ENCODE assay signal across 29 cellular contexts in the genomic region with DNA sequence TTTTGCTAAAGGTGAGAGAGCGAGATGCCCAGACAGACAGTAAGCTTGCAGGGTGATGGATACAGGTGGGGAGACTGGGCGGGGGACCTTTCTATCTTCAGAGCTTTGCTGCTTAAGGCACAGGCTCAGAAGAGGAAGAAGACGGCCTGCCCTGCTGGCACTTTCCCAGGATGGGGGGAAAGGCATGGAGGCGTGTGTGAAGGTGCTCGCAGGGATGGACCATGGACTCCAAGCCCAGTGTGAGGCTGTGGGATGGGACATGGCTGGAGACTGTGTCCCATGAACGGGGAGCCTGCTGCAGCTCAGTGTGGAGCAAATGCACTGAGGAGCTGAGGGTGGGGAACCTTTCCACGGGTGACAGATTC.
"Had no signal": no experiment of that assay in that cellular context is flagged by ENCODE, and none has a peak within 500 bp of the region (broad histone marks: within the 10 kb centered on the region; RNA-seq: fewer than 3 reads in every experiment).

No MANE protein-coding gene starts in this region.

- H3K4me1 ChIP-seq: esophagus squamous epithelium, pancreas, testis, tibial artery, upper lobe of left lung had no signal

- H3K4me3 ChIP-seq: esophagus squamous epithelium, lung, mucosa of descending colon, pancreas, smooth muscle cell, testis, tibial artery, upper lobe of left lung had no signal

- H3K4me2 ChIP-seq: smooth muscle cell had no signal

- H3K36me3 Mint-ChIP-seq: memory B cell; naive B cell; natural killer cell treated with Interleukin-12 subunit alpha and Interleukin-12 subunit beta and Interleukin-15 and Interleukin-18, amount 100 ng/mL, for 72 hours; stimulated activated memory B cell treated with anti-CD40 and anti-IgM and Interleukin-4, amounts not matched to agents 10 μg/mL and 1 μg/mL and 100 μg/mL, for 72 hours had no signal

- H3K27me3 ChIP-seq: testis, tibial artery, upper lobe of left lung had no signal

- H3K9me3 ChIP-seq: esophagus squamous epithelium, mucosa of descending colon, neutrophil, pancreas, testis, tibial artery had no signal

- H3K9me3 Mint-ChIP-seq: effector memory CD8-positive, alpha-beta T cell; natural killer cell treated with Interleukin-12 subunit alpha and Interleukin-12 subunit beta and Interleukin-15 and Interleukin-18, amount 100 ng/mL, for 72 hours had no signal

- H3K4me1 Mint-ChIP-seq: memory B cell; naive B cell; stimulated activated memory B cell treated with anti-CD40 and anti-IgM and Interleukin-4, amounts not matched to agents 10 μg/mL and 1 μg/mL and 100 μg/mL, for 72 hours had no signal

- H3K27ac ChIP-seq: esophagus squamous epithelium, neutrophil, pancreas, testis, tibial artery, upper lobe of left lung had no signal

- FAIRE-seq: endometrium, keratinocyte, pancreas, urothelium cell line had no signal

- H3K4me3 Mint-ChIP-seq: effector memory CD8-positive, alpha-beta T cell; memory B cell; mesothelial cell of epicardium; naive B cell; natural killer cell treated with Interleukin-12 subunit alpha and Interleukin-12 subunit beta and Interleukin-15 and Interleukin-18, amount 100 ng/mL, for 72 hours; stimulated activated memory B cell treated with anti-CD40 and anti-IgM and Interleukin-4, amounts not matched to agents 10 μg/mL and 1 μg/mL and 100 μg/mL, for 72 hours had no signal

- H3K27ac Mint-ChIP-seq: effector memory CD8-positive, alpha-beta T cell; memory B cell; mesothelial cell of epicardium; naive B cell; natural killer cell treated with Interleukin-12 subunit alpha and Interleukin-12 subunit beta and Interleukin-15 and Interleukin-18, amount 100 ng/mL, for 72 hours; progenitor cell of endocrine pancreas; stimulated activated memory B cell treated with anti-CD40 and anti-IgM and Interleukin-4, amounts not matched to agents 10 μg/mL and 1 μg/mL and 100 μg/mL, for 72 hours had no signal

- ATAC-seq: effector memory CD8-positive, alpha-beta T cell; left lobe of liver; mucosa of descending colon; pancreas; sciatic nerve; stimulated activated memory B cell treated with anti-CD40 and anti-IgM and Interleukin-4, amounts not matched to agents 10 μg/mL and 1 μg/mL and 100 μg/mL, for 72 hours; stimulated activated naive CD8-positive, alpha-beta T cell treated with anti-CD3 and anti-CD28 coated beads, Interleukin-15, Interleukin-2, amounts not matched to agents 100 U/mL and 50 U/mL, for 24 hours had no signal

- H3K36me3 ChIP-seq: esophagus squamous epithelium, neutrophil, pancreas, tibial artery, upper lobe of left lung had no signal

- DNase-seq: cerebellar nuclear complex; cortex of kidney; effector memory CD8-positive, alpha-beta T cell; erythroblast; esophagus squamous epithelium; foreskin melanocyte; naive B cell; pancreas; stimulated activated CD4-positive, alpha-beta T cell treated with anti-CD3 and anti-CD28 coated beads, Interleukin-2, amount 100 ng/mL, for 24 hours; stimulated activated CD4-positive, alpha-beta T cell treated with anti-CD3 and anti-CD28 coated beads, Interleukin-4, amount 100 ng/mL, for 24 hours; stimulated activated naive CD8-positive, alpha-beta T cell treated with anti-CD3 and anti-CD28 coated beads, Interleukin-15, Interleukin-2, amounts not matched to agents 100 U/mL and 50 U/mL, for 24 hours; substantia nigra; testis; tibial artery; upper lobe of left lung had no signal
